11 cellular contexts compared by ENCODE assay signal in the genomic region with DNA sequence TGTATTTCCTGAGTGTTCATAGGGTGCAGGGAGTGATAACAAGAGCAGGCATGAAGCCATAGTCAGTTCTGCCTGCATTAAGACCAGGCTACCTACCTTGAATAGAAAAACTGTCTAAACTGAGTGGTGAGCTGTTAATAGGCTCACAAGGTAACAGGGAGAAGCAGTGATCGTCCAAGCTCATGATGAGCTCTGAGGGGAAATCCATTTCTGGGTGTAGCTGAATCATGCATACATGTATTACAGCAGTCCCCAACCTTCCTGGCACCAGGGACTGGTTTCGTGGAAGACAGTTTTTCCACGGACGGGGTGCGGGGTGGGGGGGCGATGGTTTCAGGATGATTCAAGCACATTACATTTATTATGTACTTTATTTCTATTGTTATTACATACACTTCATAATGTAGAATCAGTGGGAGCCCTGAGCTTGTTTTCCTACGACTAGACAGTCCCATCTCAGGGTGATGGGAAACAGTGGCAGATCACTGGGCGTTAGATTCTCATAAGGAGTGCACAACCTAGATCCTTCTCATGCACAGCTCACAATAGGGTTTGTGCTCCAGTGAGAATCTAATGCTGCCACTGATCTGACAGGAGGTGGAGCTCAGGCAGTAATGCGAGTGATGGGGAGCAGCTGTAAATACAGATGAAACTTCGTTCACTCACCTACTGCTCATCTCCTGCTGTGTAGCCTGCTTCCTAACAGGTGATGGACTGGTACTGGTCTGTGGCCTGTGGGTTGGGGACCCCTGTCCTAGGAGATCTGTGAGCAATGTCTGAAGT.
DNase-seq lines count a peak whose midpoint lies in the region; ATAC-seq and TF ChIP-seq lines count a peak whose summit lies in the region.
"Had no signal": no experiment of that assay in that cellular context is flagged by ENCODE, and none has a peak within 500 bp of the region (broad histone marks: within the 10 kb centered on the region; RNA-seq: fewer than 3 reads in every experiment).

No MANE protein-coding gene starts in this region.

- no peaks in the 10 kb centered on the region for H3K9me3 ChIP-seq in CD4-positive, alpha-beta memory T cell (ENCODE audit: control insufficient read depth in 1 of 2, low read length in 2 of 2)
- no peaks in the 10 kb centered on the region for H3K9me3 ChIP-seq in mammary epithelial cell (replicated peaks; ENCODE audit: insufficient read depth, low read length)
- H3K9me3 ChIP-seq: stomach had no signal

- POLR2A ChIA-PET in CD4-positive, alpha-beta memory T cell (lab: Charles Lee; ENCODE audit: partially characterized antibody) = interaction anchor here (0.9 to 2.2 kb wide), 14 partner anchors 8 to 115 kb away, joined by 3 to 7 read pairs (median 3); a partner anchor contains a TSS
- POLR2A ChIA-PET in activated CD4-positive, alpha-beta T cell treated with anti-CD3 and anti-CD28 coated beads for 36 hours (lab: Charles Lee) = interaction anchor here (0.5 to 1.6 kb wide), 11 partner anchors 32 to 322 kb away, joined by 3 to 7 read pairs (median 4); a partner anchor contains a TSS
- POLR2A ChIA-PET in naive thymus-derived CD8-positive, alpha-beta T cell (lab: Charles Lee) = interaction anchor here (0.5 to 1.4 kb wide), 5 partner anchors 11 to 106 kb away, joined by 3 to 4 read pairs (median 3); no protein-coding TSS in a partner anchor

- in situ Hi-C loops in G401 (cut with HindIII; ENCODE audit: low sequenced_read_pairs) (no loop called here), mammary epithelial cell (cut with MboI; ENCODE audit: low sequenced_read_pairs in 2 of 2) (no loop called here)

- dilution Hi-C loops in mammary epithelial cell (cut with HindIII; ENCODE audit: low sequenced_read_pairs) = no loop called here

- WGBS in mammary epithelial cell (ENCODE audit: low coverage, missing lambda C conversion rate) = 82% methylated on average over 4 of the region's 10 CpGs

- intact Hi-C loops in CD4-positive, alpha-beta memory T cell (cut with micrococcal nuclease) = loop anchor here (2.0 kb wide), 2 partner anchors 100 to 112 kb away; a partner anchor contains a TSS
- intact Hi-C loops in activated CD4-positive, alpha-beta T cell treated with anti-CD3 and anti-CD28 coated beads for 36 hours (cut with DNase I, micrococcal nuclease) = loop anchor here (1.0 to 5.0 kb wide), 7 partner anchors 13 to 233 kb away; a partner anchor contains a TSS
- intact Hi-C loops in mammary epithelial cell (cut with micrococcal nuclease) = no loop called here

- BruUV-seq in mammary epithelial cell (replicated peaks; lab: Mats Ljungman, UMichigan) = no TSS peak

- peaks cover 0 to 3% of the 10 kb centered on the region in 2 donors for H3K36me3 Mint-ChIP-seq in CD4-positive, alpha-beta memory T cell
- peaks cover 4% of the 10 kb centered on the region for H3K36me3 Mint-ChIP-seq in activated CD4-positive, alpha-beta T cell treated with anti-CD3 and anti-CD28 coated beads for 36 hours (ENCODE audit: low read depth)
- H3K36me3 Mint-ChIP-seq in naive thymus-derived CD8-positive, alpha-beta T cell = no peaks in the 10 kb centered on the region

- no peaks in the 10 kb centered on the region for H3K27me3 ChIP-seq in CD4-positive, alpha-beta memory T cell (ENCODE audit: insufficient read depth, low read length)
- H3K27me3 ChIP-seq in mammary epithelial cell (ENCODE audit: insufficient read depth, low read length) = peaks cover 6% of the 10 kb centered on the region
- H3K27me3 ChIP-seq: stomach had no signal

- TF ChIP-seq CTCF in mammary epithelial cell (conservative IDR thresholded peaks at IDR 0.05 in 1 of 2, IDR thresholded peaks at IDR 0.05 in 1 of 2; ENCODE audit: extremely low read depth in 1 of 2, insufficient read depth in 1 of 2, low read depth in 1 of 2, low read length in 2 of 2) = no peak

- H3K4me1 ChIP-seq in CD4-positive, alpha-beta memory T cell (ENCODE audit: insufficient read depth, low read length) = peaks cover 82% of the 10 kb centered on the region
- H3K4me1 ChIP-seq in mammary epithelial cell (ENCODE audit: insufficient read depth, low read length) = no peaks in the 10 kb centered on the region

- no peak overlapping the region for H2AFZ ChIP-seq in mammary epithelial cell (ENCODE audit: low read depth, low read length)

- H3K4me3 ChIP-seq in CD4-positive, alpha-beta memory T cell (ENCODE audit: low read length in 2 of 2) = no peak overlapping the region
- no peak overlapping the region for H3K4me3 ChIP-seq in mammary epithelial cell (replicated peaks in 1 of 3; ENCODE audit: insufficient read depth in 1 of 3, low read depth in 2 of 3, low read length in 3 of 3)
- H3K4me3 ChIP-seq: stomach had no signal

- peak overlapping the region; percentile 26 to 91 (median 76) for H3K27ac Mint-ChIP-seq in CD4-positive, alpha-beta memory T cell
- H3K27ac Mint-ChIP-seq in activated CD4-positive, alpha-beta T cell treated with anti-CD3 and anti-CD28 coated beads for 36 hours = peak overlapping the region; percentile 84
- peak overlapping the region; percentile 67 to 90 (median 78) for H3K27ac Mint-ChIP-seq in naive thymus-derived CD8-positive, alpha-beta T cell

- H3K4me2 ChIP-seq in mammary epithelial cell (ENCODE audit: insufficient read depth, low read depth, low read length) = no peak overlapping the region

- peak; percentile 24 for ATAC-seq in HG02642 (IDR thresholded peaks at IDR 0.05; ENCODE audit: poor library complexity, unreplicated experiment)
- peak; percentile 85 for ATAC-seq in activated CD4-positive, alpha-beta T cell treated with anti-CD3 and anti-CD28 coated beads for 36 hours
- ATAC-seq in naive thymus-derived CD8-positive, alpha-beta T cell = peak; percentile 31 to 51

- no peak overlapping the region for H3K9ac ChIP-seq in mammary epithelial cell (ENCODE audit: insufficient read depth, low read length)

- no peaks in the 10 kb centered on the region for H3K27me3 Mint-ChIP-seq in CD4-positive, alpha-beta memory T cell
- H3K27me3 Mint-ChIP-seq in activated CD4-positive, alpha-beta T cell treated with anti-CD3 and anti-CD28 coated beads for 36 hours = no peaks in the 10 kb centered on the region
- H3K27me3 Mint-ChIP-seq in naive thymus-derived CD8-positive, alpha-beta T cell = no peaks in the 10 kb centered on the region

- no peak overlapping the region for H3K27ac ChIP-seq in CD4-positive, alpha-beta memory T cell (ENCODE audit: low read depth, low read length)
- no peak overlapping the region for H3K27ac ChIP-seq in mammary epithelial cell (ENCODE audit: insufficient read depth, low read depth, low read length)
- H3K27ac ChIP-seq: stomach had no signal

- H3K4me3 Mint-ChIP-seq in CD4-positive, alpha-beta memory T cell = peak overlapping the region in 7 of 8 donors; percentile 1 to 84 (median 46)
- H3K4me3 Mint-ChIP-seq in activated CD4-positive, alpha-beta T cell treated with anti-CD3 and anti-CD28 coated beads for 36 hours = peak overlapping the region; percentile 36
- peak overlapping the region in 5 of 10 donors; percentile 9 to 44 (median 26) for H3K4me3 Mint-ChIP-seq in naive thymus-derived CD8-positive, alpha-beta T cell

- no peaks in the 10 kb centered on the region for H3K79me2 ChIP-seq in mammary epithelial cell (ENCODE audit: insufficient read depth, low read length)

- no peaks in the 10 kb centered on the region for H4K20me1 ChIP-seq in mammary epithelial cell (ENCODE audit: insufficient read depth, low read length)

- no peaks in the 10 kb centered on the region for H3K36me3 ChIP-seq in CD4-positive, alpha-beta memory T cell (ENCODE audit: insufficient read depth, low read length)
- H3K36me3 ChIP-seq in mammary epithelial cell (ENCODE audit: insufficient read depth, low read length) = no peaks in the 10 kb centered on the region
- H3K36me3 ChIP-seq: stomach had no signal

- peaks cover 49 to 79% (median 58%) of the 10 kb centered on the region in 4 donors for H3K4me1 Mint-ChIP-seq in CD4-positive, alpha-beta memory T cell
- H3K4me1 Mint-ChIP-seq in activated CD4-positive, alpha-beta T cell treated with anti-CD3 and anti-CD28 coated beads for 36 hours = peaks cover 89% of the 10 kb centered on the region
- H3K4me1 Mint-ChIP-seq in naive thymus-derived CD8-positive, alpha-beta T cell = peaks cover 32 to 84% (median 78%) of the 10 kb centered on the region in 4 donors

- H3K9me3 Mint-ChIP-seq in CD4-positive, alpha-beta memory T cell = peaks cover 0 to 4% (median 0%) of the 10 kb centered on the region in 8 donors
- peaks cover 2% of the 10 kb centered on the region for H3K9me3 Mint-ChIP-seq in activated CD4-positive, alpha-beta T cell treated with anti-CD3 and anti-CD28 coated beads for 36 hours (ENCODE audit: low read depth)
- no peaks in the 10 kb centered on the region for H3K9me3 Mint-ChIP-seq in naive thymus-derived CD8-positive, alpha-beta T cell

- peak in 1 of 5 donors; percentile 44 for DNase-seq in CD4-positive, alpha-beta memory T cell
- DNase-seq in activated CD4-positive, alpha-beta T cell treated with anti-CD3 and anti-CD28 coated beads for 36 hours = peak; percentile 85
- DNase-seq in naive thymus-derived CD8-positive, alpha-beta T cell = no peak
- no peak for DNase-seq in middle frontal gyrus (ENCODE audit: extremely low spot score, low spot score)
- no peak for DNase-seq in G401 (ENCODE audit: low spot score)
- no peak for DNase-seq in cerebellum (ENCODE audit: low spot score)
- no peak for DNase-seq in mammary epithelial cell
- DNase-seq: activated gamma-delta T cell; NK-92 treated with Interleukin-12 subunit alpha and Interleukin-12 subunit beta, amount 100 ng/mL, for 24 hours; stomach had no signal

- CTCF ChIA-PET in CD4-positive, alpha-beta memory T cell (lab: Charles Lee; ENCODE audit: partially characterized antibody) = interaction anchor here (1.0 to 2.4 kb wide), 6 partner anchors 9 to 117 kb away, joined by 3 to 12 read pairs (median 4); no protein-coding TSS in a partner anchor
- CTCF ChIA-PET in activated CD4-positive, alpha-beta T cell treated with anti-CD3 and anti-CD28 coated beads for 36 hours (lab: Charles Lee) = interaction anchor here (0.6 to 3.6 kb wide), 14 partner anchors 10 to 158 kb away, joined by 3 to 18 read pairs (median 4); no protein-coding TSS in a partner anchor
- CTCF ChIA-PET in mammary epithelial cell (lab: Charles Lee; ENCODE audit: low non-redundant PET) = no interaction called here

Comparison
In these comparisons a context has a peak if more than half of its experiments do, and no peak if none do; other contexts are left out.
1. ATAC-seq: peak in every context shown above with its lines; median percentile 85 in activated CD4-positive, alpha-beta T cell treated with anti-CD3 and anti-CD28 coated beads for 36 hours; 41 in naive thymus-derived CD8-positive, alpha-beta T cell; 24 in HG02642.